ENCODE assay signal across 20 cellular contexts in genomic region chr12:118783703-118784102, GRCh38.
"Had no signal": no experiment of that assay in that cellular context is flagged by ENCODE, and none has a peak within 500 bp of the region (broad histone marks: within the 10 kb centered on the region; RNA-seq: fewer than 3 reads in every experiment).

No MANE protein-coding gene starts in this region.

- H3K9me3 ChIP-seq: colonic mucosa, esophagus squamous epithelium, gastrocnemius medialis, heart right ventricle, left lung, lower lobe of right lung had no signal

- H3K27ac ChIP-seq: colonic mucosa, dorsolateral prefrontal cortex, esophagus squamous epithelium, gastrocnemius medialis, heart right ventricle, left lung, lower lobe of right lung had no signal

- DNase-seq: colonic mucosa; dermis blood vessel endothelial cell; dorsolateral prefrontal cortex; effector CD4-positive, alpha-beta T cell; effector memory CD4-positive, alpha-beta T cell; esophagus squamous epithelium; foreskin fibroblast; foreskin melanocyte; gastrocnemius medialis; glutamatergic neuron; head of caudate nucleus; heart right ventricle; hippocampal formation; left cardiac atrium; left lung; left ventricle myocardium superior; lower lobe of right lung; mesendoderm; midbrain; naive thymus-derived CD4-positive, alpha-beta T cell had no signal

- H3K4me1 ChIP-seq: colonic mucosa, esophagus squamous epithelium, gastrocnemius medialis, heart right ventricle, left lung, lower lobe of right lung had no signal

- H3K27me3 ChIP-seq: colonic mucosa, dorsolateral prefrontal cortex, esophagus squamous epithelium, gastrocnemius medialis had no signal

- H3K36me3 ChIP-seq: colonic mucosa, esophagus squamous epithelium, gastrocnemius medialis, heart right ventricle, left lung, lower lobe of right lung had no signal

- H3K4me3 ChIP-seq: colonic mucosa, dorsolateral prefrontal cortex, esophagus squamous epithelium, gastrocnemius medialis, heart right ventricle, left lung, lower lobe of right lung had no signal

- ATAC-seq: gastrocnemius medialis; heart right ventricle; left cardiac atrium; left lung; left ventricle myocardium superior; lower lobe of right lung; naive thymus-derived CD4-positive, alpha-beta T cell had no signal
